23 cellular contexts compared by ENCODE assay signal in the genomic region with DNA sequence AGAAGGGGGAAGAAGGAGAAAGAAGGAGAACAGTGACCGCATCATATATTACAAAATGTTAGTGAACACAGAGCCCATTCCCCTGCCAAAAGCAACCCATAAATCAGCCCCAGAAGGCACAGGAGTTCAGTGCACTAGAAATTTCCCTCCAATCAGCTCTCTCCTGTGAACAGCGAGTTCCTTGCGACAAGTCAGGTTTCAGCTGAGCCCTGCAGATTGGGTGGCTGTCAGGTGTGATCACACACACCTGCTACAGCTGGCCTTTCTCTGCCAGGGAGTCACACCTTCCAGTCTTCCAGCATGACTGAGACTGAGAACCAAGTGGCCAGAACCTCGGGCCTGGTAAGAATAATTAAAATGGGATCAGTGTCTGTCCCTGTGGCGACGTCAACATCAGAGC.
DNase-seq lines count a peak whose midpoint lies in the region; ATAC-seq and TF ChIP-seq lines count a peak whose summit lies in the region.
"Had no signal": no experiment of that assay in that cellular context is flagged by ENCODE, and none has a peak within 500 bp of the region (broad histone marks: within the 10 kb centered on the region; RNA-seq: fewer than 3 reads in every experiment).

No MANE protein-coding gene starts in this region.

- intact Hi-C loops in aorta (cut with DNase I): no loop called here

- CTCF ChIA-PET in HEK293T (lab: Yijun Ruan, JAX): no interaction called here

- no peaks in the 10 kb centered on the region for H3K36me3 Mint-ChIP-seq in nephron progenitor cell (ENCODE audit: low read depth)
- H3K36me3 Mint-ChIP-seq: CD8-positive, alpha-beta T cell had no signal

- H3K27ac Mint-ChIP-seq in nephron progenitor cell: peak overlapping the region; percentile 86
- H3K27ac Mint-ChIP-seq: B cell; CD4-positive, alpha-beta T cell; CD8-positive, alpha-beta T cell had no signal

- H3K4me1 Mint-ChIP-seq in nephron progenitor cell: peaks cover 9% of the 10 kb centered on the region
- H3K4me1 Mint-ChIP-seq: B cell had no signal

- H3K9me3 ChIP-seq in aorta (ENCODE audit: control insufficient read depth, low read length): no peaks in the 10 kb centered on the region
- H3K9me3 ChIP-seq: A549 had no signal

- WGBS in aorta, 2 donors: 45 to 64% methylated on average over 6 of the region's 6 CpGs

- H3K4me1 ChIP-seq in aorta (ENCODE audit: control insufficient read depth in 1 of 2, insufficient read depth in 2 of 2, low read length in 2 of 2): no peaks in the 10 kb centered on the region
- H3K4me1 ChIP-seq: A549; BLaER1 treated with 17β-estradiol and CSF1 and Interleukin-3, amounts not matched to agents 10 nM and 100 nM; Caco-2 had no signal

- POLR2A ChIA-PET in HEK293T (lab: Yijun Ruan, JAX): no interaction called here

- TF ChIP-seq CTCF in nephron progenitor cell (IDR thresholded peaks at IDR 0.05): no peak

- H3K27me3 Mint-ChIP-seq in nephron progenitor cell (ENCODE audit: low read depth, poor library complexity): peaks cover 3% of the 10 kb centered on the region
- H3K27me3 Mint-ChIP-seq: B cell had no signal

- peak; percentile 3 for DNase-seq in NCI-H510A treated with DMSO at 0.1 percent for 48 hours (lab: John Stamatoyannopoulos, UW)
- DNase-seq in NCI-H510A (lab: John Stamatoyannopoulos, UW): no peak
- DNase-seq in RPMI8226: peak; percentile 52
- DNase-seq in nephron progenitor cell: no peak
- no peak for DNase-seq in aorta
- DNase-seq in HEK293T (ENCODE audit: extremely low spot score): no peak
- DNase-seq in NCI-H2196 (lab: John Stamatoyannopoulos, UW; ENCODE audit: unreplicated experiment): no peak
- DNase-seq: AML-193; Caco-2; Calu3; CD4-positive, alpha-beta T cell; CD8-positive, alpha-beta T cell; DMS53; DMS79; DND-41; EL; GDM1 had no signal

- H3K36me3 ChIP-seq in aorta (ENCODE audit: control insufficient read depth in 1 of 2, insufficient read depth in 2 of 2, low read length in 1 of 2): no peaks in the 10 kb centered on the region
- H3K36me3 ChIP-seq: BLaER1 treated with 17β-estradiol and CSF1 and Interleukin-3, amounts not matched to agents 10 nM and 100 nM had no signal

- H3K27ac ChIP-seq in aorta (ENCODE audit: low read depth in 1 of 2, low read length in 2 of 2): peak overlapping the region in 1 of 2 donors; percentile 17
- H3K27ac ChIP-seq: 22Rv1; A549; BLaER1 treated with 17β-estradiol and CSF1 and Interleukin-3, amounts not matched to agents 10 nM and 100 nM; C4-2B had no signal

- ATAC-seq in aorta (ENCODE audit: low FRiP score): peak; percentile 38
- ATAC-seq: A549; CD8-positive, alpha-beta T cell; GM12878 had no signal

- no peaks in the 10 kb centered on the region for H3K27me3 ChIP-seq in aorta (ENCODE audit: control insufficient read depth in 1 of 2, insufficient read depth in 2 of 2, low read length in 1 of 2)
- H3K27me3 ChIP-seq: BLaER1 treated with 17β-estradiol and CSF1 and Interleukin-3, amounts not matched to agents 10 nM and 100 nM had no signal

- peaks cover 18% of the 10 kb centered on the region for H3K9me3 Mint-ChIP-seq in nephron progenitor cell

- no peak overlapping the region for H3K4me3 ChIP-seq in aorta (ENCODE audit: low read length in 2 of 2)
- H3K4me3 ChIP-seq: A549; BLaER1 treated with 17β-estradiol and CSF1 and Interleukin-3, amounts not matched to agents 10 nM and 100 nM; GM12878 had no signal

- H3K4me3 Mint-ChIP-seq in nephron progenitor cell: no peak overlapping the region
- H3K4me3 Mint-ChIP-seq: B cell; CD4-positive, alpha-beta T cell; CD8-positive, alpha-beta T cell had no signal

TF ChIP-seq in HEK293T, 16 proteins besides CTCF, POLR2A, EP300 and RAD21:
- TF ChIP-seq FOXK2 (IDR thresholded peaks at IDR 0.05) (no peak), ZNF384 (IDR thresholded peaks at IDR 0.05) (no peak), SP1 (IDR thresholded peaks at IDR 0.05) (no peak), ARNT (IDR thresholded peaks at IDR 0.05) (no peak), LEF1 (IDR thresholded peaks at IDR 0.05; ENCODE audit: borderline replicate concordance) (no peak), NFRKB (IDR thresholded peaks at IDR 0.05) (no peak), BHLHE40 (IDR thresholded peaks at IDR 0.05; ENCODE audit: borderline replicate concordance) (no peak), SUZ12 (IDR thresholded peaks at IDR 0.05) (no peak), L3MBTL2 (conservative IDR thresholded peaks at IDR 0.05) (no peak), TARDBP (IDR thresholded peaks at IDR 0.05) (no peak)
- TF ChIP-seq, protein P1, sequence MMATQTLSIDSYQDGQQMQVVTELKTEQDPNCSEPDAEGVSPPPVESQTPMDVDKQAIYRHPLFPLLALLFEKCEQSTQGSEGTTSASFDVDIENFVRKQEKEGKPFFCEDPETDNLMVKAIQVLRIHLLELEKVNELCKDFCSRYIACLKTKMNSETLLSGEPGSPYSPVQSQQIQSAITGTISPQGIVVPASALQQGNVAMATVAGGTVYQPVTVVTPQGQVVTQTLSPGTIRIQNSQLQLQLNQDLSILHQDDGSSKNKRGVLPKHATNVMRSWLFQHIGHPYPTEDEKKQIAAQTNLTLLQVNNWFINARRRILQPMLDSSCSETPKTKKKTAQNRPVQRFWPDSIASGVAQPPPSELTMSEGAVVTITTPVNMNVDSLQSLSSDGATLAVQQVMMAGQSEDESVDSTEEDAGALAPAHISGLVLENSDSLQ (IDR thresholded peaks at IDR 0.05): no peak
TF ChIP-seq in HEK293T: peak in this region for 0.

Comparison
In these comparisons a context has a peak if more than half of its experiments do, and no peak if none do; other contexts are left out.
1. DNase-seq: peak in NCI-H510A treated with DMSO at 0.1 percent for 48 hours (single experiment) and RPMI8226 (single experiment); none in NCI-H510A (single experiment), nephron progenitor cell (single experiment), aorta (0 of 2), HEK293T (single experiment) and NCI-H2196 (single experiment).